ENCODE assay signal across 10 cellular contexts in the genomic region with DNA sequence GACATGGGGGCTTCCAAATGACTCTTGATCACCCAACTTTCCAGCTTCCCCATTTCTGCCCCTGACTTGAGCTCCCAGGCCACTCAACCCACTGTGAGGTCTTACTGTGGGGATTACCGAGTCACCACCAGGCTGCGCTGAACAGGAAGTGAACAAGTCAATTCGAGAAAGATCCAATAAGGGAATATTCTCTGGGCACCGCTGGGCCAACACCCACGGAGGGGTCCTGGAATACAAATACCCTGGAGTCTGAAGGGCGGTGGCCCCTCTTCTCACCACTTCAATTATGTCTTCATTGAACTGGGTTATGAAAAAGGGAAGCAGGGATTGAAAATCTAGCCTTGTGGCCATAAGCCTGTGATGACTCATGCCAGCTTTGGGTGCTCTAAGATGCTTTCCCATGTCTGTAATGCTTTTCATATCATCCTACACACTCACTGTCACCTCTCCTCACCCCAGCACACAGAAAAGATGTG.
A peak's percentile ranks its signal among the peaks of the same experiment; 100 is the strongest.
DNase-seq lines count a peak whose midpoint lies in the region; ATAC-seq and TF ChIP-seq lines count a peak whose summit lies in the region.
"Had no signal": no experiment of that assay in that cellular context is flagged by ENCODE, and none has a peak within 500 bp of the region (broad histone marks: within the 10 kb centered on the region; RNA-seq: fewer than 3 reads in every experiment).

No MANE protein-coding gene starts in this region.

- DNase-seq in GDM1 (lab: John Stamatoyannopoulos, UW) (peak; percentile 34), amniotic epithelial cell (ENCODE audit: low read depth) (peak; percentile 84), retinal pigment epithelial cell (ENCODE audit: low read depth) (peak; percentile 50), NCI-H2227 treated with DMSO at 0.1 percent for 48 hours (lab: John Stamatoyannopoulos, UW) (no peak), SHP77 (lab: John Stamatoyannopoulos, UW) (no peak), DMS114 treated with DMSO at 0.1 percent for 48 hours (lab: John Stamatoyannopoulos, UW; ENCODE audit: unreplicated experiment) (no peak)
- DNase-seq: left cardiac atrium had no signal

- H3K4me3 ChIP-seq in retinal pigment epithelial cell (ENCODE audit: low read length), result no peak overlapping the region
- H3K4me3 ChIP-seq: SK-N-MC had no signal

- ATAC-seq in GM19463 (IDR thresholded peaks at IDR 0.05; ENCODE audit: unreplicated experiment) (peak; percentile 80), HG03439 (IDR thresholded peaks at IDR 0.05; ENCODE audit: unreplicated experiment) (peak; percentile 84)

- TF ChIP-seq CTCF in retinal pigment epithelial cell (conservative IDR thresholded peaks at IDR 0.05; ENCODE audit: low read depth, low read length), result peak; percentile 10

Comparison
In these comparisons a context has a peak if more than half of its experiments do, and no peak if none do; other contexts are left out.
1. DNase-seq: peak in GDM1 (single experiment), amniotic epithelial cell (single experiment) and retinal pigment epithelial cell (single experiment); none in NCI-H2227 treated with DMSO at 0.1 percent for 48 hours (single experiment), SHP77 (0 of 2) and DMS114 treated with DMSO at 0.1 percent for 48 hours (single experiment).